In the genomic region with DNA sequence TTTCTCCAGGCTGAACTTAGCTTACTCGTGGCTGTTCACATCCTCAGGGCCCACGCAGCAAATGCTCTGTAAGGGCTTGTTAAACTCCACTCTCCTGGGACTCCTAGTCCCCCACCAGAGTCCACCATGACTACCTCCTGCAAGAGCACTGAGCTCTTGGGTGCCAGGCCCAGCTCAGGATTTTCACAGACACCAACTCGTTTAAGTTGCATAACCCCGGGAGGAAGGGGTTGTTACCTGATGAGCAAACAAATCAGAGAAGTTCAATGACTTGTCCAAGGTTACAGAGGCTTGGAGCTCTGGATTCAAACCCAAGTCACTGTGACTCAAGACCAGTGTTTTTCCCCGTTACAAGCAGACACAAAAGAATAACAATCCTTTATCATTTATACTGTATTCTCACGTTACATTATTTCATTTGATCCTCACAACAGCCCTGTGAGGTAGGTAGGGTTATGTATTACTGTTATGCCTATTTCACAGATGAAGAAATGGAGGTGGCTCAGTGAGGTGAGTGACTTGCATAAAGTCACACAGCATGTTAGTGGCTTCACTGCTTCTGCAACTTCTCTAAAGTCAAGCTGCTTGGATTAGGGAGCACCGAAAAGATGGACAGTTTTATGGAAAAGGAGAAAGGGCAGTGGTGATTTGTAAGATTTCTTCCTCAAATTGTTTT, we compare ENCODE assay signal across 1 cellular context.
TF ChIP-seq lines count a peak whose summit lies in the region.

No MANE protein-coding gene starts in this region.

TF ChIP-seq in HepG2, 621 proteins besides CTCF, POLR2A, EP300 and RAD21 (continued from another document and continues in another):
- TF ChIP-seq, protein P1, sequence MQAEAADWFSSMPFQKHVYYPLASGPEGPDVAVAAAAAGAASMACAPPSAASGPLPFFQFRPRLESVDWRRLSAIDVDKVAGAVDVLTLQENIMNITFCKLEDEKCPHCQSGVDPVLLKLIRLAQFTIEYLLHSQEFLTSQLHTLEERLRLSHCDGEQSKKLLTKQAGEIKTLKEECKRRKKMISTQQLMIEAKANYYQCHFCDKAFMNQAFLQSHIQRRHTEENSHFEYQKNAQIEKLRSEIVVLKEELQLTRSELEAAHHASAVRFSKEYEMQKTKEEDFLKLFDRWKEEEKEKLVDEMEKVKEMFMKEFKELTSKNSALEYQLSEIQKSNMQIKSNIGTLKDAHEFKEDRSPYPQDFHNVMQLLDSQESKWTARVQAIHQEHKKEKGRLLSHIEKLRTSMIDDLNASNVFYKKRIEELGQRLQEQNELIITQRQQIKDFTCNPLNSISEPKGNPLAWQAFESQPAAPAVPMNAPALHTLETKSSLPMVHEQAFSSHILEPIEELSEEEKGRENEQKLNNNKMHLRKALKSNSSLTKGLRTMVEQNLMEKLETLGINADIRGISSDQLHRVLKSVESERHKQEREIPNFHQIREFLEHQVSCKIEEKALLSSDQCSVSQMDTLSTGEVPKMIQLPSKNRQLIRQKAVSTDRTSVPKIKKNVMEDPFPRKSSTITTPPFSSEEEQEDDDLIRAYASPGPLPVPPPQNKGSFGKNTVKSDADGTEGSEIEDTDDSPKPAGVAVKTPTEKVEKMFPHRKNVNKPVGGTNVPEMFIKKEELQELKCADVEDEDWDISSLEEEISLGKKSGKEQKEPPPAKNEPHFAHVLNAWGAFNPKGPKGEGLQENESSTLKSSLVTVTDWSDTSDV (CRISPR knock-in tag; IDR thresholded peaks at IDR 0.05) = no peak
- TF ChIP-seq HDAC2 (CRISPR knock-in tag; IDR thresholded peaks at IDR 0.05) = peak; percentile 84
- TF ChIP-seq BRD4 (CRISPR knock-in tag; IDR thresholded peaks at IDR 0.05) = no peak
- TF ChIP-seq, protein P2, sequence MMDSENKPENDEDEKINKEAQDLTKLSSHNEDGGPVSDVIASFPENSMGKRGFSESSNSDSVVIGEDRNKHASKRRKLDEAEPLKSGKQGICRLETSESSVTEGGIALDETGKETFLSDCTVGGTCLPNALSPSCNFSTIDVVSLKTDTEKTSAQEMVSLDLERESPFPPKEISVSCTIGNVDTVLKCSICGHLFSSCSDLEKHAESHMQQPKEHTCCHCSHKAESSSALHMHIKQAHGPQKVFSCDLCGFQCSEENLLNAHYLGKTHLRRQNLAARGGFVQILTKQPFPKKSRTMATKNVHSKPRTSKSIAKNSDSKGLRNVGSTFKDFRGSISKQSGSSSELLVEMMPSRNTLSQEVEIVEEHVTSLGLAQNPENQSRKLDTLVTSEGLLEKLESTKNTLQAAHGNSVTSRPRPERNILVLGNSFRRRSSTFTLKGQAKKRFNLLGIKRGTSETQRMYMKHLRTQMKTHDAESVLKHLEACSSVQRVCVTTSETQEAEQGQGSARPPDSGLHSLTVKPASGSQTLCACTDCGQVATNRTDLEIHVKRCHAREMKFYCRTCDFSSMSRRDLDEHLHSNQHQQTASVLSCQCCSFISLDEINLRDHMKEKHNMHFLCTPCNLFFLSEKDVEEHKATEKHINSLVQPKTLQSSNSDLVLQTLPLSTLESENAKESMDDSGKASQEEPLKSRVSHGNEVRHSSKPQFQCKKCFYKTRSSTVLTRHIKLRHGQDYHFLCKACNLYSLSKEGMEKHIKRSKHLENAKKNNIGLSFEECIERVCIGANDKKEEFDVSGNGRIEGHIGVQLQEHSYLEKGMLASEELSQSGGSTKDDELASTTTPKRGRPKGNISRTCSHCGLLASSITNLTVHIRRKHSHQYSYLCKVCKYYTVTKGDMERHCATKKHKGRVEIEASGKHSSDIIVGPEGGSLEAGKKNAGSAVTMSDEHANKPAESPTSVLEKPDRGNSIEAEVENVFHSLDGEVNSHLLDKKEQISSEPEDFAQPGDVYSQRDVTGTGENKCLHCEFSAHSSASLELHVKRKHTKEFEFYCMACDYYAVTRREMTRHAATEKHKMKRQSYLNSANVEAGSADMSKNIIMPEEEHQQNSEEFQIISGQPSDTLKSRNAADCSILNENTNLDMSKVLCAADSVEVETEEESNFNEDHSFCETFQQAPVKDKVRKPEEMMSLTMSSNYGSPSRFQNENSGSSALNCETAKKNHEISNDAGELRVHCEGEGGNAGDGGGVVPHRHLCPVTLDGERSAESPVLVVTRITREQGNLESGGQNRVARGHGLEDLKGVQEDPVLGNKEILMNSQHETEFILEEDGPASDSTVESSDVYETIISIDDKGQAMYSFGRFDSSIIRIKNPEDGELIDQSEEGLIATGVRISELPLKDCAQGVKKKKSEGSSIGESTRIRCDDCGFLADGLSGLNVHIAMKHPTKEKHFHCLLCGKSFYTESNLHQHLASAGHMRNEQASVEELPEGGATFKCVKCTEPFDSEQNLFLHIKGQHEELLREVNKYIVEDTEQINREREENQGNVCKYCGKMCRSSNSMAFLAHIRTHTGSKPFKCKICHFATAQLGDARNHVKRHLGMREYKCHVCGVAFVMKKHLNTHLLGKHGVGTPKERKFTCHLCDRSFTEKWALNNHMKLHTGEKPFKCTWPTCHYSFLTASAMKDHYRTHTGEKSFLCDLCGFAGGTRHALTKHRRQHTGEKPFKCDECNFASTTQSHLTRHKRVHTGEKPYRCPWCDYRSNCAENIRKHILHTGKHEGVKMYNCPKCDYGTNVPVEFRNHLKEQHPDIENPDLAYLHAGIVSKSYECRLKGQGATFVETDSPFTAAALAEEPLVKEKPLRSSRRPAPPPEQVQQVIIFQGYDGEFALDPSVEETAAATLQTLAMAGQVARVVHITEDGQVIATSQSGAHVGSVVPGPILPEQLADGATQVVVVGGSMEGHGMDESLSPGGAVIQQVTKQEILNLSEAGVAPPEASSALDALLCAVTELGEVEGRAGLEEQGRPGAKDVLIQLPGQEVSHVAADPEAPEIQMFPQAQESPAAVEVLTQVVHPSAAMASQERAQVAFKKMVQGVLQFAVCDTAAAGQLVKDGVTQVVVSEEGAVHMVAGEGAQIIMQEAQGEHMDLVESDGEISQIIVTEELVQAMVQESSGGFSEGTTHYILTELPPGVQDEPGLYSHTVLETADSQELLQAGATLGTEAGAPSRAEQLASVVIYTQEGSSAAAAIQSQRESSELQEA (CRISPR knock-in tag; IDR thresholded peaks at IDR 0.05; ENCODE audit: not compliant biosample characterization) = no peak
- no peak for TF ChIP-seq ZNF282 (IDR thresholded peaks at IDR 0.05; ENCODE audit: partially characterized antibody)
- TF ChIP-seq NFKBIZ (CRISPR knock-in tag; IDR thresholded peaks at IDR 0.05) = 0 out of 2 replicates have a peak, but pooled peaks have one; percentile 58
- no peak for TF ChIP-seq EED (CRISPR knock-in tag; IDR thresholded peaks at IDR 0.05)
- no peak for TF ChIP-seq PAF1 (CRISPR knock-in tag; IDR thresholded peaks at IDR 0.05)
- TF ChIP-seq, protein P3, sequence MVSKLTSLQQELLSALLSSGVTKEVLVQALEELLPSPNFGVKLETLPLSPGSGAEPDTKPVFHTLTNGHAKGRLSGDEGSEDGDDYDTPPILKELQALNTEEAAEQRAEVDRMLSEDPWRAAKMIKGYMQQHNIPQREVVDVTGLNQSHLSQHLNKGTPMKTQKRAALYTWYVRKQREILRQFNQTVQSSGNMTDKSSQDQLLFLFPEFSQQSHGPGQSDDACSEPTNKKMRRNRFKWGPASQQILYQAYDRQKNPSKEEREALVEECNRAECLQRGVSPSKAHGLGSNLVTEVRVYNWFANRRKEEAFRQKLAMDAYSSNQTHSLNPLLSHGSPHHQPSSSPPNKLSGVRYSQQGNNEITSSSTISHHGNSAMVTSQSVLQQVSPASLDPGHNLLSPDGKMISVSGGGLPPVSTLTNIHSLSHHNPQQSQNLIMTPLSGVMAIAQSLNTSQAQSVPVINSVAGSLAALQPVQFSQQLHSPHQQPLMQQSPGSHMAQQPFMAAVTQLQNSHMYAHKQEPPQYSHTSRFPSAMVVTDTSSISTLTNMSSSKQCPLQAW (CRISPR knock-in tag; IDR thresholded peaks at IDR 0.05) = no peak
- TF ChIP-seq PHF21A (CRISPR knock-in tag; IDR thresholded peaks at IDR 0.05) = peak; percentile 83
- no peak for TF ChIP-seq MEIS2 (CRISPR knock-in tag; IDR thresholded peaks at IDR 0.05)
- no peak for TF ChIP-seq ZNF556 (CRISPR knock-in tag; IDR thresholded peaks at IDR 0.05; ENCODE audit: borderline replicate concordance)
- TF ChIP-seq, protein P4, sequence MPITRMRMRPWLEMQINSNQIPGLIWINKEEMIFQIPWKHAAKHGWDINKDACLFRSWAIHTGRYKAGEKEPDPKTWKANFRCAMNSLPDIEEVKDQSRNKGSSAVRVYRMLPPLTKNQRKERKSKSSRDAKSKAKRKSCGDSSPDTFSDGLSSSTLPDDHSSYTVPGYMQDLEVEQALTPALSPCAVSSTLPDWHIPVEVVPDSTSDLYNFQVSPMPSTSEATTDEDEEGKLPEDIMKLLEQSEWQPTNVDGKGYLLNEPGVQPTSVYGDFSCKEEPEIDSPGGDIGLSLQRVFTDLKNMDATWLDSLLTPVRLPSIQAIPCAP (CRISPR knock-in tag; IDR thresholded peaks at IDR 0.05; ENCODE audit: low read depth) = no peak
- no peak for TF ChIP-seq RBFOX2 (IDR thresholded peaks at IDR 0.05; ENCODE audit: low read depth, low read length)
- TF ChIP-seq NCOA5 (CRISPR knock-in tag; IDR thresholded peaks at IDR 0.05) = no peak
- TF ChIP-seq EZH2 (conservative IDR thresholded peaks at IDR 0.05; ENCODE audit: low read depth, low read length) = no peak
- peak; percentile 72 for TF ChIP-seq HDAC1 (CRISPR knock-in tag; IDR thresholded peaks at IDR 0.05)
- TF ChIP-seq, protein P5, sequence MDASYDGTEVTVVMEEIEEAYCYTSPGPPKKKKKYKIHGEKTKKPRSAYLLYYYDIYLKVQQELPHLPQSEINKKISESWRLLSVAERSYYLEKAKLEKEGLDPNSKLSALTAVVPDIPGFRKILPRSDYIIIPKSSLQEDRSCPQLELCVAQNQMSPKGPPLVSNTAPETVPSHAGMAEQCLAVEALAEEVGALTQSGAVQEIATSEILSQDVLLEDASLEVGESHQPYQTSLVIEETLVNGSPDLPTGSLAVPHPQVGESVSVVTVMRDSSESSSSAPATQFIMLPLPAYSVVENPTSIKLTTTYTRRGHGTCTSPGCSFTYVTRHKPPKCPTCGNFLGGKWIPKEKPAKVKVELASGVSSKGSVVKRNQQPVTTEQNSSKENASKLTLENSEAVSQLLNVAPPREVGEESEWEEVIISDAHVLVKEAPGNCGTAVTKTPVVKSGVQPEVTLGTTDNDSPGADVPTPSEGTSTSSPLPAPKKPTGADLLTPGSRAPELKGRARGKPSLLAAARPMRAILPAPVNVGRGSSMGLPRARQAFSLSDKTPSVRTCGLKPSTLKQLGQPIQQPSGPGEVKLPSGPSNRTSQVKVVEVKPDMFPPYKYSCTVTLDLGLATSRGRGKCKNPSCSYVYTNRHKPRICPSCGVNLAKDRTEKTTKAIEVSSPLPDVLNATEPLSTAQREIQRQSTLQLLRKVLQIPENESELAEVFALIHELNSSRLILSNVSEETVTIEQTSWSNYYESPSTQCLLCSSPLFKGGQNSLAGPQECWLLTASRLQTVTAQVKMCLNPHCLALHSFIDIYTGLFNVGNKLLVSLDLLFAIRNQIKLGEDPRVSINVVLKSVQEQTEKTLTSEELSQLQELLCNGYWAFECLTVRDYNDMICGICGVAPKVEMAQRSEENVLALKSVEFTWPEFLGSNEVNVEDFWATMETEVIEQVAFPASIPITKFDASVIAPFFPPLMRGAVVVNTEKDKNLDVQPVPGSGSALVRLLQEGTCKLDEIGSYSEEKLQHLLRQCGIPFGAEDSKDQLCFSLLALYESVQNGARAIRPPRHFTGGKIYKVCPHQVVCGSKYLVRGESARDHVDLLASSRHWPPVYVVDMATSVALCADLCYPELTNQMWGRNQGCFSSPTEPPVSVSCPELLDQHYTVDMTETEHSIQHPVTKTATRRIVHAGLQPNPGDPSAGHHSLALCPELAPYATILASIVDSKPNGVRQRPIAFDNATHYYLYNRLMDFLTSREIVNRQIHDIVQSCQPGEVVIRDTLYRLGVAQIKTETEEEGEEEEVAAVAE (CRISPR knock-in tag; IDR thresholded peaks at IDR 0.05; ENCODE audit: borderline replicate concordance) = 0 out of 2 replicates have a peak, but pooled peaks have one; percentile 42
- no peak for TF ChIP-seq ZNF24 (IDR thresholded peaks at IDR 0.05)
- TF ChIP-seq JDP2 (CRISPR knock-in tag; IDR thresholded peaks at IDR 0.05; ENCODE audit: borderline replicate concordance) = no peak
- 0 out of 2 replicates have a peak, but pooled peaks have one; percentile 24 for TF ChIP-seq ELF1 (CRISPR knock-in tag; IDR thresholded peaks at IDR 0.05)
- no peak for TF ChIP-seq SIX1 (CRISPR knock-in tag; IDR thresholded peaks at IDR 0.05; ENCODE audit: borderline replicate concordance)
- TF ChIP-seq TARDBP (CRISPR knock-in tag; IDR thresholded peaks at IDR 0.05) = no peak
- TF ChIP-seq, protein P6, sequence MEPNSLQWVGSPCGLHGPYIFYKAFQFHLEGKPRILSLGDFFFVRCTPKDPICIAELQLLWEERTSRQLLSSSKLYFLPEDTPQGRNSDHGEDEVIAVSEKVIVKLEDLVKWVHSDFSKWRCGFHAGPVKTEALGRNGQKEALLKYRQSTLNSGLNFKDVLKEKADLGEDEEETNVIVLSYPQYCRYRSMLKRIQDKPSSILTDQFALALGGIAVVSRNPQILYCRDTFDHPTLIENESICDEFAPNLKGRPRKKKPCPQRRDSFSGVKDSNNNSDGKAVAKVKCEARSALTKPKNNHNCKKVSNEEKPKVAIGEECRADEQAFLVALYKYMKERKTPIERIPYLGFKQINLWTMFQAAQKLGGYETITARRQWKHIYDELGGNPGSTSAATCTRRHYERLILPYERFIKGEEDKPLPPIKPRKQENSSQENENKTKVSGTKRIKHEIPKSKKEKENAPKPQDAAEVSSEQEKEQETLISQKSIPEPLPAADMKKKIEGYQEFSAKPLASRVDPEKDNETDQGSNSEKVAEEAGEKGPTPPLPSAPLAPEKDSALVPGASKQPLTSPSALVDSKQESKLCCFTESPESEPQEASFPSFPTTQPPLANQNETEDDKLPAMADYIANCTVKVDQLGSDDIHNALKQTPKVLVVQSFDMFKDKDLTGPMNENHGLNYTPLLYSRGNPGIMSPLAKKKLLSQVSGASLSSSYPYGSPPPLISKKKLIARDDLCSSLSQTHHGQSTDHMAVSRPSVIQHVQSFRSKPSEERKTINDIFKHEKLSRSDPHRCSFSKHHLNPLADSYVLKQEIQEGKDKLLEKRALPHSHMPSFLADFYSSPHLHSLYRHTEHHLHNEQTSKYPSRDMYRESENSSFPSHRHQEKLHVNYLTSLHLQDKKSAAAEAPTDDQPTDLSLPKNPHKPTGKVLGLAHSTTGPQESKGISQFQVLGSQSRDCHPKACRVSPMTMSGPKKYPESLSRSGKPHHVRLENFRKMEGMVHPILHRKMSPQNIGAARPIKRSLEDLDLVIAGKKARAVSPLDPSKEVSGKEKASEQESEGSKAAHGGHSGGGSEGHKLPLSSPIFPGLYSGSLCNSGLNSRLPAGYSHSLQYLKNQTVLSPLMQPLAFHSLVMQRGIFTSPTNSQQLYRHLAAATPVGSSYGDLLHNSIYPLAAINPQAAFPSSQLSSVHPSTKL (CRISPR knock-in tag; IDR thresholded peaks at IDR 0.05) = peak; percentile 79
- 0 out of 2 replicates have a peak, but pooled peaks have one; percentile 43 for TF ChIP-seq ZNF614 (CRISPR knock-in tag; IDR thresholded peaks at IDR 0.05; ENCODE audit: borderline replicate concordance)
